Comparison of ENCODE assay signal across 16 cellular contexts in genomic region chr5:32144637-32145207, GRCh38. TPM values are rescaled to one million over a fixed set of nuclear protein-coding genes. Genes with fewer than 3 reads are reported as not detected.
DNase-seq lines count a peak whose midpoint lies in the region; ATAC-seq, FAIRE-seq and TF ChIP-seq lines count a peak whose summit lies in the region.
"Had no signal": no experiment of that assay in that cellular context is flagged by ENCODE, and none has a peak within 500 bp of the region (broad histone marks: within the 10 kb centered on the region; RNA-seq: fewer than 3 reads in every experiment).

No MANE protein-coding gene starts in this region.

- H3K36me3 ChIP-seq in breast epithelium = no peaks in the 10 kb centered on the region
- H3K36me3 ChIP-seq in adrenal gland (replicated peaks in 1 of 2) = no peaks in the 10 kb centered on the region
- H3K36me3 ChIP-seq in HepG2 (replicated peaks in 1 of 2; ENCODE audit: control insufficient read depth in 1 of 2, insufficient read depth in 2 of 2, low read length in 2 of 2) = peaks cover 1 to 23% of the 10 kb centered on the region in 2 experiments; a peak in 2 of 5 replicates
- peaks cover 0 to 15% (median 0%) of the 10 kb centered on the region in 3 donors for H3K36me3 ChIP-seq in tibial nerve

- BruUV-seq in MCF 10A (replicated peaks; lab: Mats Ljungman, UMichigan) = no TSS peak
- BruUV-seq in HepG2 (replicated peaks; lab: Mats Ljungman, UMichigan) = no TSS peak

- no peak overlapping the region for H3K4me2 ChIP-seq in HepG2 (ENCODE audit: low read depth, low read length)

- no peak for FAIRE-seq in HepG2 (lab: Jason Lieb, UNC)

- H3K27ac ChIP-seq in breast epithelium (no peak overlapping the region), adrenal gland (peak overlapping the region in 1 of 5 donors; percentile 11), HepG2 (ENCODE audit: extremely low read length, insufficient read depth, low read length) (peak overlapping the region; percentile 30), tibial nerve (no peak overlapping the region)

- H3K9me3 ChIP-seq in breast epithelium (no peaks in the 10 kb centered on the region), adrenal gland (replicated peaks in 1 of 3) (no peaks in the 10 kb centered on the region), HepG2 (ENCODE audit: low read length) (no peaks in the 10 kb centered on the region), tibial nerve (no peaks in the 10 kb centered on the region)

- TF ChIP-seq EP300 in HepG2 (IDR thresholded peaks at IDR 0.05; ENCODE audit: low read depth in 2 of 2, low read length in 2 of 2) (no peak), HepG2 (CRISPR knock-in tag; IDR thresholded peaks at IDR 0.05; ENCODE audit: borderline replicate concordance) (no peak), tibial nerve (IDR thresholded peaks at IDR 0.05) (no peak)

- no peak overlapping the region for H3K4me3 Mint-ChIP-seq in MCF 10A (ENCODE audit: unreplicated experiment)
- H3K4me3 Mint-ChIP-seq in type B pancreatic cell = no peak overlapping the region

- 78 to 91% (median 81%) methylated on average over 3 of the region's 3 CpGs for WGBS in adrenal gland, 4 donors
- 92% methylated on average over 3 of the region's 3 CpGs for WGBS in HepG2 (ENCODE audit: low lambda C conversion rate)
- WGBS in tibial nerve, 2 donors = 66 to 67% methylated on average over 3 of the region's 3 CpGs

- peaks cover 63% of the 10 kb centered on the region for H4K20me1 ChIP-seq in HepG2 (ENCODE audit: insufficient read depth, low read length)

- in situ Hi-C loops in HepG2 (cut with HindIII; ENCODE audit: extremely low pct_ligation_motif_present, low pct_unique_long_range_greater_than_20kb) (no loop called here), GM13977 (cut with MboI; ENCODE audit: low pct_unique_long_range_greater_than_20kb, low sequenced_read_pairs, unreplicated experiment) (no loop called here)

- H3K79me2 ChIP-seq in HepG2 (ENCODE audit: insufficient read depth, low read length) = peaks cover 73% of the 10 kb centered on the region

- H3K4me1 Mint-ChIP-seq in MCF 10A (ENCODE audit: insufficient read depth, unreplicated experiment) (peaks cover 15% of the 10 kb centered on the region), type B pancreatic cell (ENCODE audit: unreplicated experiment) (peaks cover 26% of the 10 kb centered on the region)

- POLR2A ChIA-PET in MCF 10A (lab: Yijun Ruan, JAX) (interaction anchor here (0.6 kb wide), 1 partner anchor 28 kb away, joined by 3 read pairs; no protein-coding TSS in a partner anchor), HepG2 (lab: Yijun Ruan, JAX) (interaction anchor here (1.2 kb wide), 1 partner anchor 29 kb away, joined by 3 read pairs; the partner anchor contains the start of gene GOLPH3)

- no peak for TF ChIP-seq CTCF in MCF 10A (IDR thresholded peaks at IDR 0.05; ENCODE audit: unreplicated experiment)
- no peak for TF ChIP-seq CTCF in breast epithelium (IDR thresholded peaks at IDR 0.05)
- TF ChIP-seq CTCF in adrenal gland (IDR thresholded peaks at IDR 0.05) = no peak
- no peak for TF ChIP-seq CTCF in HepG2 (CRISPR knock-in tag; IDR thresholded peaks at IDR 0.05)
- no peak for TF ChIP-seq CTCF in type B pancreatic cell (conservative IDR thresholded peaks at IDR 0.05)
- no peak for TF ChIP-seq CTCF in GM13977 (IDR thresholded peaks at IDR 0.05; ENCODE audit: extremely low read depth, insufficient read depth, missing control alignments)
- TF ChIP-seq CTCF in tibial nerve (IDR thresholded peaks at IDR 0.05) = no peak

- intact Hi-C loops in MCF 10A (cut with micrococcal nuclease) (no loop called here), breast epithelium (cut with DNase I; ENCODE audit: low total_unique reads) (no loop called here), adrenal gland (cut with DNase I) (no loop called here), HepG2 (cut with micrococcal nuclease; ENCODE audit: unreplicated experiment) (no loop called here)

- TF ChIP-seq POLR2A in breast epithelium (IDR thresholded peaks at IDR 0.05) (no peak), adrenal gland (IDR thresholded peaks at IDR 0.05) (no peak), HepG2 (IDR thresholded peaks at IDR 0.05; ENCODE audit: insufficient read depth in 1 of 2, low read depth in 2 of 2, low read length in 2 of 2) (no peak), tibial nerve (IDR thresholded peaks at IDR 0.05) (no peak)

- H3K27me3 ChIP-seq in breast epithelium = no peaks in the 10 kb centered on the region
- H3K27me3 ChIP-seq in adrenal gland = no peaks in the 10 kb centered on the region
- H3K27me3 ChIP-seq in HepG2 (ENCODE audit: control insufficient read depth in 1 of 2, insufficient read depth in 2 of 2, low read length in 2 of 2) = no peaks in the 10 kb centered on the region
- no peaks in the 10 kb centered on the region for H3K27me3 ChIP-seq in tibial nerve

- no peak for DNase-seq in MCF 10A (ENCODE audit: unreplicated experiment)
- DNase-seq in breast epithelium (ENCODE audit: low spot score in 2 of 2) = no peak
- peak in 6 of 7 donors; percentile 27 to 68 (median 48) for DNase-seq in adrenal gland
- no peak for DNase-seq in HepG2 (ENCODE audit: low spot score)
- DNase-seq in type B pancreatic cell (ENCODE audit: extremely low spot score, unreplicated experiment) = no peak
- no peak for DNase-seq in putamen (ENCODE audit: low spot score)
- no peak for DNase-seq in GM13977 (ENCODE audit: low spot score)
- DNase-seq in tibial nerve (ENCODE audit: low spot score in 2 of 2) = no peak
- DNase-seq: activated T-cell treated with anti-CD3 and anti-CD28 coated beads, Interleukin-2, amount 50 U/mL, for 48 hours; DMS 273 treated with DMSO at 0.1 percent for 48 hours; KBM-7; mammary epithelial cell; NCI-H1436 treated with DMSO at 0.1 percent for 48 hours; NCI-H524 treated with DMSO at 0.1 percent for 48 hours had no signal

- no peaks in the 10 kb centered on the region for H3K4me1 ChIP-seq in breast epithelium
- H3K4me1 ChIP-seq in adrenal gland (replicated peaks in 1 of 2) = peaks cover 6 to 58% of the 10 kb centered on the region in 2 donors
- H3K4me1 ChIP-seq in HepG2 (ENCODE audit: insufficient read depth, low read length) = peaks cover 59% of the 10 kb centered on the region
- H3K4me1 ChIP-seq in tibial nerve = peaks cover 0 to 60% (median 24%) of the 10 kb centered on the region in 4 donors

- no peak overlapping the region; the same call in 1 of the 2 replicates for H3K9ac ChIP-seq in HepG2 (ENCODE audit: insufficient read depth, low read depth, low read length)

- CTCF ChIA-PET in MCF 10A (lab: Yijun Ruan, JAX) = no interaction called here
- CTCF ChIA-PET in HepG2 (lab: Yijun Ruan, JAX; ENCODE audit: low intra/inter-chr PET ratio, low total read pairs) = no interaction called here

- no peak for TF ChIP-seq RAD21 in HepG2 (CRISPR knock-in tag; IDR thresholded peaks at IDR 0.05)

- H3K27ac Mint-ChIP-seq in MCF 10A (ENCODE audit: low read depth, unreplicated experiment) = peak overlapping the region; percentile 43
- H3K27ac Mint-ChIP-seq in type B pancreatic cell = peak overlapping the region; percentile 12

- H3K9me3 Mint-ChIP-seq in MCF 10A (ENCODE audit: unreplicated experiment) (no peaks in the 10 kb centered on the region), type B pancreatic cell (no peaks in the 10 kb centered on the region)

- H3K36me3 Mint-ChIP-seq in MCF 10A (ENCODE audit: insufficient read depth, unreplicated experiment) (peaks cover 11% of the 10 kb centered on the region), type B pancreatic cell (peaks cover 25% of the 10 kb centered on the region)

- H3K4me3 ChIP-seq in breast epithelium (no peak overlapping the region), adrenal gland (no peak overlapping the region), HepG2 (replicated peaks in 1 of 3; ENCODE audit: insufficient read depth in 1 of 3, low read depth in 2 of 3, low read length in 3 of 3) (no peak overlapping the region), tibial nerve (no peak overlapping the region)

- no peaks in the 10 kb centered on the region for H3K27me3 Mint-ChIP-seq in MCF 10A (ENCODE audit: insufficient read depth, unreplicated experiment)
- H3K27me3 Mint-ChIP-seq in type B pancreatic cell = no peaks in the 10 kb centered on the region

- H2AFZ ChIP-seq in HepG2 (ENCODE audit: low read length) = no peak overlapping the region

- peak; percentile 54 for ATAC-seq in HepG2
- ATAC-seq: activated CD4-positive, CD25-positive, alpha-beta regulatory T cell treated with anti-CD3 and anti-CD28 coated beads, Interleukin-2, amount 50 U/mL, for 24 hours; Panc1 had no signal

TF ChIP-seq in HepG2, 621 proteins besides CTCF, POLR2A, EP300 and RAD21 (continues in another document):
- TF ChIP-seq STAG1 (CRISPR knock-in tag; IDR thresholded peaks at IDR 0.05) = no peak
- no peak for TF ChIP-seq TARDBP (CRISPR knock-in tag; IDR thresholded peaks at IDR 0.05)

RNA-seq across cellular contexts. Expression of gene GOLPH3, which starts 29.4 kb away (rescaled TPM):
- total RNA-seq in MCF 10A (2022) (69.5 and 89.6 TPM in 2 replicates), breast epithelium (100 to 1,000 TPM in 1 of 3 donors, 10 to 100 TPM in 2; 83.2 to 100 (median 87.8) TPM), adrenal gland (100 to 1,000 TPM in 2 of 8 donors, 10 to 100 TPM in 6; 62.2 to 206 (median 87.6) TPM), HepG2 (2016; rRNA removed; fragmentation: Illumina TruSeq; extraction: Trizol) (84.5 and 102 TPM in 2 replicates), type B pancreatic cell (ENCODE audit: low replicate concordance) (72.9 and 102 TPM in 2 replicates), tibial nerve (100 to 1,000 TPM in 2 of 4 donors, 10 to 100 TPM in 2; 90.6 to 115 (median 102) TPM)
- polyA plus RNA-seq in adrenal gland (10 to 100 TPM; 27.8 to 61.6 (median 30.4) TPM), HepG2 (2011; rRNA removed) (52.5 and 59.5 TPM in 2 replicates)
- total RNA-seq in HepG2 (2016; cell fraction: cytosol; rRNA removed; fragmentation: Illumina TruSeq; extraction: Trizol; ENCODE audit: low read depth) = 20.7 and 21.6 TPM in 2 replicates
- total RNA-seq in HepG2 (2016; cell fraction: insoluble cytoplasmic fraction; rRNA removed; fragmentation: Illumina TruSeq; extraction: Trizol) = 86.0 and 93.9 TPM in 2 replicates
- 76.0 and 82.4 TPM in 2 replicates for total RNA-seq in HepG2 (2016; cell fraction: membrane; rRNA removed; fragmentation: Illumina TruSeq; extraction: Trizol)
- 42.1 and 43.2 TPM in 2 replicates for total RNA-seq in HepG2 (2016; cell fraction: nucleus; rRNA removed; fragmentation: Illumina TruSeq; extraction: Trizol)
- polyA plus RNA-seq in HepG2 (2011; cell fraction: cytosol; rRNA removed) = 36.8 and 52.8 TPM in 2 replicates
- 22.0 TPM in 2 replicates for polyA plus RNA-seq in HepG2 (2011; cell fraction: nucleus; rRNA removed)
- polyA plus RNA-seq in HepG2 (2012) = 57.7 and 69.6 TPM in 2 replicates
- polyA plus RNA-seq in HepG2 (2016; cell fraction: cytosol; fragmentation: Illumina TruSeq; extraction: Trizol; ENCODE audit: low read depth) = 12.8 and 16.5 TPM in 2 replicates
- 135 and 138 TPM in 2 replicates for polyA plus RNA-seq in HepG2 (2016; cell fraction: insoluble cytoplasmic fraction; fragmentation: Illumina TruSeq; extraction: Trizol; ENCODE audit: low read depth)
- polyA plus RNA-seq in HepG2 (2016; cell fraction: membrane; fragmentation: Illumina TruSeq; extraction: Trizol; ENCODE audit: low read depth) = 56.5 and 60.8 TPM in 2 replicates
- 72.8 and 76.3 TPM in 2 replicates for polyA plus RNA-seq in HepG2 (2016; cell fraction: nucleus; fragmentation: Illumina TruSeq; extraction: Trizol; ENCODE audit: insufficient read depth, low read depth)
- polyA minus RNA-seq in HepG2 (2011; rRNA and poly(A)+ RNA removed; ENCODE audit: low replicate concordance) = 91.4 and 138 TPM in 2 replicates
- polyA minus RNA-seq in HepG2 (2011; cell fraction: cytosol; rRNA and poly(A)+ RNA removed) = 69.1 and 70.2 TPM in 2 replicates
- polyA minus RNA-seq in HepG2 (2011; cell fraction: nucleus; rRNA and poly(A)+ RNA removed) = 52.3 and 58.3 TPM in 2 replicates

Comparison
In these comparisons a context has a peak if more than half of its experiments do, and no peak if none do; other contexts are left out.
1. DNase-seq: peak in adrenal gland (6 of 7); none in MCF 10A (single experiment), breast epithelium (0 of 2), HepG2 (single experiment), type B pancreatic cell (single experiment), putamen (single experiment), GM13977 (single experiment) and tibial nerve (0 of 2).